Comparison of ENCODE assay signal across 29 cellular contexts in the genomic region with DNA sequence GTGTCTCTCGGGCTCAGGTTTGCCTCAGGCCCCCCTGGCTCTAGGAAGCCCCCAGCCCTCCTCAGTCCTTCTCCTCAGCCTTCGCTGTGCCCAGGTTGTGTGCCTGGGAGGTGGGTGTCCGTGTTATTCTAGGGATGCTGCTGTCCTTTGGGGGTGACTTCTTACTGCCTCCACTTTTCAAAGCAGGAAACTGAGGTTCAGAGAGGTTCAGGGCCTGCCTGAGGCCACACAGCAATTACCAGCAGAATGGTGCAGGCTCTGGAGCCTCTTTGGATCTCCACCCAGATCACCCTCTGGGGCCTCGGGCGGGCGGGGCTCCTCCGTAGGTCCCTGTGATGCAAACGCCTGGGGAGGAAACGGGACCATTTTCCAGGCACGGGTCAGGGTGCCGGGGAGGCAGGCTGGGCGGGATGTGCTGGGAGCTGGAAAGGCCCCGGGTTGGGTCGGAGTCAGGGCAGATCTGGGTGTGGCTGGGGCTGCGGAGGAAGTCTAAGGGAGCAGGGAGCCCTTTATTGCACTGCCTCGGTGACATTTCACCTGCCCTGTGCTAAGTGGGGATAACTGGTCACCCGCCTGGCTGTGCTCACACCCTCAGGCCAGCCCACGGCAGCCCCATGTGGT. TPM values are rescaled to one million over a fixed set of nuclear protein-coding genes. Genes with fewer than 3 reads are reported as not detected.
"Had no signal": no experiment of that assay in that cellular context is flagged by ENCODE, and none has a peak within 500 bp of the region (broad histone marks: within the 10 kb centered on the region; RNA-seq: fewer than 3 reads in every experiment).

No MANE protein-coding gene starts in this region.

- DNase-seq: activated CD4-positive, alpha-beta T cell treated with anti-CD3 and anti-CD28 coated beads, Interleukin-2, amount 50 U/mL, for 4 hours; activated effector memory CD4-positive, alpha-beta T cell treated with anti-CD3 and anti-CD28 coated beads, Interleukin-2, amount 50 U/mL, for 16 hours; activated naive CD4-positive, alpha-beta T cell treated with anti-CD3 and anti-CD28 coated beads, Interleukin-2, amount 50 U/mL, for 16 hours; activated T-cell treated with anti-CD3 and anti-CD28 coated beads, Interleukin-2, amount 50 U/mL, for 72 hours; aorta; brain microvascular endothelial cell; central memory CD4-positive, alpha-beta T cell; endodermal cell; foreskin melanocyte; glutamatergic neuron; hypothalamus; left lung; naive B cell; stimulated activated CD4-positive, alpha-beta T cell treated with anti-CD3 and anti-CD28 coated beads, Interleukin-15, amount 100 ng/mL, for 24 hours; stimulated activated CD4-positive, alpha-beta T cell treated with anti-CD3 and anti-CD28 coated beads, Interleukin-2, amount 100 ng/mL, for 48 hours; upper lobe of right lung had no signal

- H3K9me3 ChIP-seq: left lung, prostate gland, right atrium auricular region, thoracic aorta, upper lobe of right lung had no signal

- H3K4me3 ChIP-seq: left lung, prostate gland, right atrium auricular region, skin epidermis, thoracic aorta, upper lobe of right lung had no signal

- H3K4me1 ChIP-seq: left lung, prostate gland, right atrium auricular region, upper lobe of right lung had no signal

- H3K36me3 ChIP-seq: brain microvascular endothelial cell, left lung, prostate gland, right atrium auricular region, thoracic aorta, upper lobe of right lung had no signal

- H3K27ac ChIP-seq: brain microvascular endothelial cell, epithelial cell of prostate, left lung, prostate gland, right atrium auricular region, skin epidermis, thoracic aorta, upper lobe of right lung had no signal

- ATAC-seq: activated T-cell treated with anti-CD3 and anti-CD28 coated beads, Interleukin-2, amount 50 U/mL, for 72 hours; left lung; upper lobe of right lung had no signal

- FAIRE-seq: colon, keratinocyte, TTC549 had no signal

- H3K27me3 ChIP-seq: brain microvascular endothelial cell, right atrium auricular region had no signal

RNA-seq across cellular contexts. Expression of a gene that starts 23.2 kb away (rescaled TPM):
- total RNA-seq: activated CD8-positive, alpha-beta memory T cell treated with anti-CD3 and anti-CD28 coated beads for 36 hours; activated T-cell treated with anti-CD3 and anti-CD28 coated beads, Interleukin-2, amount 50 U/mL, for 72 hours; lung microvascular endothelial cell; neural crest cell; osteoblast had no signal
- polyA plus RNA-seq: keratinocyte had no signal

RNA-seq across cellular contexts. Expression of a gene that starts 25.2 kb away (rescaled TPM):
- total RNA-seq: activated CD8-positive, alpha-beta memory T cell treated with anti-CD3 and anti-CD28 coated beads for 36 hours; activated T-cell treated with anti-CD3 and anti-CD28 coated beads, Interleukin-2, amount 50 U/mL, for 72 hours; aorta; fibroblast of lung; lung microvascular endothelial cell; neural crest cell; osteoblast; right atrium auricular region; thoracic aorta had no signal
- polyA plus RNA-seq: fibroblast of lung had no signal
